In genomic region chr6:104859225-104860146, GRCh38 we compare ENCODE assay signal across 8 cellular contexts. TPM values are rescaled to one million over a fixed set of nuclear protein-coding genes. Genes with fewer than 3 reads are reported as not detected.
DNase-seq lines count a peak whose midpoint lies in the region; ATAC-seq and TF ChIP-seq lines count a peak whose summit lies in the region.

A gene with protein sequence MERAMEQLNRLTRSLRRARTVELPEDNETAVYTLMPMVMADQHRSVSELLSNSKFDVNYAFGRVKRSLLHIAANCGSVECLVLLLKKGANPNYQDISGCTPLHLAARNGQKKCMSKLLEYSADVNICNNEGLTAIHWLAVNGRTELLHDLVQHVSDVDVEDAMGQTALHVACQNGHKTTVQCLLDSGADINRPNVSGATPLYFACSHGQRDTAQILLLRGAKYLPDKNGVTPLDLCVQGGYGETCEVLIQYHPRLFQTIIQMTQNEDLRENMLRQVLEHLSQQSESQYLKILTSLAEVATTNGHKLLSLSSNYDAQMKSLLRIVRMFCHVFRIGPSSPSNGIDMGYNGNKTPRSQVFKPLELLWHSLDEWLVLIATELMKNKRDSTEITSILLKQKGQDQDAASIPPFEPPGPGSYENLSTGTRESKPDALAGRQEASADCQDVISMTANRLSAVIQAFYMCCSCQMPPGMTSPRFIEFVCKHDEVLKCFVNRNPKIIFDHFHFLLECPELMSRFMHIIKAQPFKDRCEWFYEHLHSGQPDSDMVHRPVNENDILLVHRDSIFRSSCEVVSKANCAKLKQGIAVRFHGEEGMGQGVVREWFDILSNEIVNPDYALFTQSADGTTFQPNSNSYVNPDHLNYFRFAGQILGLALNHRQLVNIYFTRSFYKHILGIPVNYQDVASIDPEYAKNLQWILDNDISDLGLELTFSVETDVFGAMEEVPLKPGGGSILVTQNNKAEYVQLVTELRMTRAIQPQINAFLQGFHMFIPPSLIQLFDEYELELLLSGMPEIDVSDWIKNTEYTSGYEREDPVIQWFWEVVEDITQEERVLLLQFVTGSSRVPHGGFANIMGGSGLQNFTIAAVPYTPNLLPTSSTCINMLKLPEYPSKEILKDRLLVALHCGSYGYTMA (minus strand): TSS chr6:104859919. CDS start chr6:104859642, 277 bp downstream.

- H3K9ac ChIP-seq in neural cell (ENCODE audit: low read length), result peak within 1 kb of the TSS; percentile 79

- TF ChIP-seq RAD21 in neural cell (conservative IDR thresholded peaks at IDR 0.05), result peak; percentile 51

- H3K9me3 Mint-ChIP-seq in GM23338, result no peaks in the 10 kb centered on the region
- no peaks in the 10 kb centered on the region for H3K9me3 Mint-ChIP-seq in activated T-helper 2 cell treated with anti-CD3 and anti-CD28 coated beads, Interferon-gamma antibody, Interleukin-2, Interleukin-4, amounts not matched to agents 10 μg/mL and 5 μg/mL and 100 μg/mL, durations not matched to agents 14 hours and 24 hours and 36 hours

- no peaks in the 10 kb centered on the region for H3K9me3 ChIP-seq in neural cell (ENCODE audit: low read length)
- no peaks in the 10 kb centered on the region for H3K9me3 ChIP-seq in stomach

- TF ChIP-seq EP300 in neural cell (conservative IDR thresholded peaks at IDR 0.05; ENCODE audit: poor library complexity, severe bottlenecking) (no peak), stomach (IDR thresholded peaks at IDR 0.05) (no peak)

- H3K4me3 Mint-ChIP-seq in GM23338, result peak within 1 kb of the TSS; percentile 98
- peak within 1 kb of the TSS; percentile 94 for H3K4me3 Mint-ChIP-seq in activated T-helper 2 cell treated with anti-CD3 and anti-CD28 coated beads, Interferon-gamma antibody, Interleukin-2, Interleukin-4, amounts not matched to agents 10 μg/mL and 5 μg/mL and 100 μg/mL, durations not matched to agents 14 hours and 24 hours and 36 hours (ENCODE audit: low read depth)

- POLR2A ChIA-PET in RWPE1 (lab: Yijun Ruan, JAX; ENCODE audit: low non-redundant PET), result interaction anchor here (0.6 kb wide), 2 partner anchors 204 to 498 kb away, joined by 3 read pairs; no protein-coding TSS in a partner anchor

- TF ChIP-seq CTCF in GM23338 (conservative IDR thresholded peaks at IDR 0.05; ENCODE audit: low read depth in 2 of 2) (peak in 1 of 2 experiments; percentile 3; a peak in 1 of 4 replicates), RWPE1 (conservative IDR thresholded peaks at IDR 0.05; ENCODE audit: low read depth) (no peak), neural cell (IDR thresholded peaks at IDR 0.05; ENCODE audit: poor library complexity, severe bottlenecking) (peak; percentile 62), stomach (IDR thresholded peaks at IDR 0.05) (peak in 2 of 7 experiments; percentile 13 to 25)

- no peak for TF ChIP-seq POLR2A in stomach (IDR thresholded peaks at IDR 0.05)

- peaks cover 6% of the 10 kb centered on the region; the same call in 1 of the 2 replicates for H4K20me1 ChIP-seq in GM23338 (replicated peaks; ENCODE audit: insufficient read depth)
- H4K20me1 ChIP-seq in neural cell (ENCODE audit: insufficient read depth), result no peaks in the 10 kb centered on the region

- peak; percentile 96 for ATAC-seq in GM23338

- H3K4me1 ChIP-seq in GM23338 (ENCODE audit: insufficient read depth) (peaks cover 5% of the 10 kb centered on the region; the same call in 1 of the 2 replicates), stomach (peaks cover 0 to 17% (median 11%) of the 10 kb centered on the region in 4 donors)

- no peaks in the 10 kb centered on the region; the same call in 1 of the 3 replicates for H3K36me3 Mint-ChIP-seq in GM23338 (ENCODE audit: low read depth)
- H3K36me3 Mint-ChIP-seq in activated T-helper 2 cell treated with anti-CD3 and anti-CD28 coated beads, Interferon-gamma antibody, Interleukin-2, Interleukin-4, amounts not matched to agents 10 μg/mL and 5 μg/mL and 100 μg/mL, durations not matched to agents 14 hours and 24 hours and 36 hours (ENCODE audit: low read depth), result peaks cover 5% of the 10 kb centered on the region

- DNase-seq in ELF-1 (ENCODE audit: low read depth, low spot score), result peak; percentile 96
- DNase-seq in GM23338 (ENCODE audit: low spot score), result peak; percentile 97
- DNase-seq in LHCN-M2 (ENCODE audit: low read depth), result peak; percentile 87
- DNase-seq in RWPE1 (ENCODE audit: low spot score), result peak; percentile 83
- DNase-seq in activated T-helper 2 cell treated with anti-CD3 and anti-CD28 coated beads, Interferon-gamma antibody, Interleukin-2, Interleukin-4, amounts not matched to agents 10 μg/mL and 5 μg/mL and 100 μg/mL, durations not matched to agents 14 hours and 24 hours and 36 hours (ENCODE audit: low spot score), result peak; percentile 84
- peak; percentile 67 for DNase-seq in fibroblast of the conjunctiva (ENCODE audit: low read depth)
- DNase-seq in stomach, result peak; percentile 88

- peaks cover 12% of the 10 kb centered on the region for H3K4me1 Mint-ChIP-seq in GM23338
- H3K4me1 Mint-ChIP-seq in activated T-helper 2 cell treated with anti-CD3 and anti-CD28 coated beads, Interferon-gamma antibody, Interleukin-2, Interleukin-4, amounts not matched to agents 10 μg/mL and 5 μg/mL and 100 μg/mL, durations not matched to agents 14 hours and 24 hours and 36 hours (ENCODE audit: low read depth), result peaks cover 22% of the 10 kb centered on the region

- peak within 1 kb of the TSS; percentile 81 for H3K4me3 ChIP-seq in GM23338
- H3K4me3 ChIP-seq in neural cell (ENCODE audit: low read length), result peak within 1 kb of the TSS; percentile 75
- peak within 1 kb of the TSS; percentile 79 to 94 (median 84) for H3K4me3 ChIP-seq in stomach

- H3K27ac ChIP-seq in GM23338 (ENCODE audit: low read depth) (no peak within 1 kb of the TSS), RWPE1 (peak within 1 kb of the TSS; percentile 75), neural cell (ENCODE audit: low read length) (peak within 1 kb of the TSS; percentile 79), stomach (peak within 1 kb of the TSS; percentile 66 to 88 (median 75))

- no peaks in the 10 kb centered on the region for H3F3A ChIP-seq in GM23338 (replicated peaks; ENCODE audit: low read depth)
- H3F3A ChIP-seq in neural cell (ENCODE audit: insufficient read depth, low read length, poor library complexity, severe bottlenecking), result no peaks in the 10 kb centered on the region

- H3K79me2 ChIP-seq in GM23338 (replicated peaks; ENCODE audit: insufficient read depth), result peaks cover 46% of the 10 kb centered on the region
- H3K79me2 ChIP-seq in neural cell (replicated peaks; ENCODE audit: insufficient read depth, low read length), result peaks cover 35% of the 10 kb centered on the region

- H2AFZ ChIP-seq in GM23338, result peak within 1 kb of the TSS; percentile 90
- H2AFZ ChIP-seq in neural cell (ENCODE audit: low read depth, low read length), result peak within 1 kb of the TSS; percentile 81

- no peaks in the 10 kb centered on the region for H3K9me2 ChIP-seq in GM23338 (ENCODE audit: insufficient read depth)
- H3K9me2 ChIP-seq in neural cell (ENCODE audit: insufficient read depth, low read length), result no peaks in the 10 kb centered on the region

- CTCF ChIA-PET in RWPE1 (lab: Yijun Ruan, JAX), result interaction anchor here (0.6 to 1.1 kb wide), 4 partner anchors 9 to 867 kb away, joined by 3 read pairs; no protein-coding TSS in a partner anchor

- WGBS in stomach, 5 donors, result 0 to 2% (median 0%) methylated on average over 30 to 89 of the region's 89 CpGs

- intact Hi-C loops in activated T-helper 2 cell treated with anti-CD3 and anti-CD28 coated beads, Interferon-gamma antibody, Interleukin-2, Interleukin-4, amounts not matched to agents 10 μg/mL and 5 μg/mL and 100 μg/mL, durations not matched to agents 14 hours and 24 hours and 36 hours (cut with micrococcal nuclease), result loop anchor here (1.0 to 5.0 kb wide), 2 partner anchors 70 to 177 kb away; no protein-coding TSS in a partner anchor
- intact Hi-C loops in stomach (cut with DNase I; ENCODE audit: low total_unique reads), result no loop called here

- H3K36me3 ChIP-seq in GM23338 (ENCODE audit: insufficient read depth) (no peaks in the 10 kb centered on the region), neural cell (ENCODE audit: insufficient read depth, low read length) (no peaks in the 10 kb centered on the region), stomach (no peaks in the 10 kb centered on the region)

- H3K27me3 ChIP-seq in GM23338 (ENCODE audit: insufficient read depth) (no peaks in the 10 kb centered on the region), neural cell (ENCODE audit: insufficient read depth, low read depth, low read length) (no peaks in the 10 kb centered on the region), stomach (peaks cover 0 to 8% (median 0%) of the 10 kb centered on the region in 3 donors)

- H3K4me2 ChIP-seq in GM23338, result peak within 1 kb of the TSS; percentile 86
- H3K4me2 ChIP-seq in neural cell (ENCODE audit: low read length), result peak within 1 kb of the TSS; percentile 84

- peaks cover 1% of the 10 kb centered on the region for H3K27me3 Mint-ChIP-seq in GM23338 (ENCODE audit: insufficient read depth, low read depth, poor library complexity)
- peaks cover 2% of the 10 kb centered on the region for H3K27me3 Mint-ChIP-seq in activated T-helper 2 cell treated with anti-CD3 and anti-CD28 coated beads, Interferon-gamma antibody, Interleukin-2, Interleukin-4, amounts not matched to agents 10 μg/mL and 5 μg/mL and 100 μg/mL, durations not matched to agents 14 hours and 24 hours and 36 hours (ENCODE audit: low read depth)

- peak within 1 kb of the TSS; percentile 92 for H3K27ac Mint-ChIP-seq in GM23338
- H3K27ac Mint-ChIP-seq in activated T-helper 2 cell treated with anti-CD3 and anti-CD28 coated beads, Interferon-gamma antibody, Interleukin-2, Interleukin-4, amounts not matched to agents 10 μg/mL and 5 μg/mL and 100 μg/mL, durations not matched to agents 14 hours and 24 hours and 36 hours, result peak within 1 kb of the TSS; percentile 82

TF ChIP-seq in GM23338, 12 proteins besides CTCF, POLR2A, EP300 and RAD21 (continues in another document):
- peak; percentile 95 for TF ChIP-seq POLR2AphosphoS5 (IDR thresholded peaks at IDR 0.05; ENCODE audit: low read depth)

TF ChIP-seq in neural cell, 6 proteins besides CTCF, POLR2A, EP300 and RAD21:
- TF ChIP-seq MXI1 (conservative IDR thresholded peaks at IDR 0.05; ENCODE audit: poor library complexity, severe bottlenecking) (peak; percentile 83), POLR2AphosphoS5 (IDR thresholded peaks at IDR 0.05) (peak; percentile 67), SMC3 (conservative IDR thresholded peaks at IDR 0.05; ENCODE audit: poor library complexity) (peak; percentile 64), TAF1 (IDR thresholded peaks at IDR 0.05; ENCODE audit: low read depth) (no peak)

RNA-seq across cellular contexts. Expression of the gene that starts here (rescaled TPM):
- total RNA-seq in GM23338 (2014; rRNA removed; shearing (Covaris generic)), result 16.1 and 28.7 TPM in 2 replicates
- 8.6 and 9.1 TPM in 2 replicates for polyA plus RNA-seq in GM23338 (2016; fragmentation: Nextera tagmentation; extraction: Ambion mirVana)
- total RNA-seq in LHCN-M2 (2014; rRNA removed), result 13.7 and 13.8 TPM in 2 replicates
- polyA plus RNA-seq in LHCN-M2 (2012), result 3.0 TPM
- total RNA-seq in activated T-helper 2 cell treated with anti-CD3 and anti-CD28 coated beads, Interferon-gamma antibody, Interleukin-2, Interleukin-4, amounts not matched to agents 10 μg/mL and 5 μg/mL and 100 μg/mL, durations not matched to agents 14 hours and 24 hours and 36 hours, result 19.0 and 19.2 TPM in 2 replicates
- 70.6 and 71.1 TPM in 2 replicates for polyA plus RNA-seq in neural cell
- 68.4 and 80.7 TPM in 2 replicates for polyA minus RNA-seq in neural cell
- 10 to 100 TPM in 4 of 5 donors, 1 to 10 TPM in 1; 4.9 to 34.7 (median 14.0) TPM for total RNA-seq in stomach
- polyA plus RNA-seq in stomach, result 1 to 10 TPM; 3.3 to 7.1 (median 4.7) TPM
